ENCODE assay signal across 21 cellular contexts in genomic region chr16:69858196-69859104, GRCh38.
DNase-seq lines count a peak whose midpoint lies in the region; ATAC-seq and TF ChIP-seq lines count a peak whose summit lies in the region.
"Had no signal": no experiment of that assay in that cellular context is flagged by ENCODE, and none has a peak within 500 bp of the region (broad histone marks: within the 10 kb centered on the region; RNA-seq: fewer than 3 reads in every experiment).

No MANE protein-coding gene starts in this region.

- peaks cover 0 to 3% of the 10 kb centered on the region in 2 experiments; a peak in 2 of 3 replicates for H3K36me3 ChIP-seq in HEK293 (ENCODE audit: control insufficient read depth in 2 of 2, insufficient read depth in 1 of 2, low read length in 2 of 2)
- H3K36me3 ChIP-seq in colonic mucosa = no peaks in the 10 kb centered on the region
- H3K36me3 ChIP-seq in subcutaneous abdominal adipose tissue (ENCODE audit: control insufficient read depth in 5 of 5, insufficient read depth in 5 of 5, low read length in 5 of 5) = peaks cover 0 to 7% (median 4%) of the 10 kb centered on the region in 5 donors
- H3K36me3 ChIP-seq: breast epithelium, HAP-1, vagina, WERI-Rb-1 had no signal

- H3K27ac Mint-ChIP-seq in memory B cell = peak overlapping the region; percentile 31
- H3K27ac Mint-ChIP-seq: activated CD4-positive, alpha-beta memory T cell treated with anti-CD3 and anti-CD28 coated beads for 36 hours; activated naive CD8-positive, alpha-beta T cell treated with anti-CD3 and anti-CD28 coated beads, Interleukin-2, amount 10 ng/mL, durations not matched to agents 7 days and 5 days had no signal

- H3K4me1 Mint-ChIP-seq in memory B cell = peaks cover 1% of the 10 kb centered on the region

- no peak overlapping the region for H3K4me3 Mint-ChIP-seq in memory B cell
- H3K4me3 Mint-ChIP-seq: activated CD4-positive, alpha-beta memory T cell treated with anti-CD3 and anti-CD28 coated beads for 36 hours; activated naive CD8-positive, alpha-beta T cell treated with anti-CD3 and anti-CD28 coated beads, Interleukin-2, amount 10 ng/mL, durations not matched to agents 7 days and 5 days had no signal

- ATAC-seq in memory B cell (ENCODE audit: low read depth) = no peak
- no peak for ATAC-seq in HG03439 (IDR thresholded peaks at IDR 0.05; ENCODE audit: unreplicated experiment)
- no peak for ATAC-seq in GM21576 (IDR thresholded peaks at IDR 0.05; ENCODE audit: unreplicated experiment)
- ATAC-seq: stimulated activated naive CD8-positive, alpha-beta T cell treated with anti-CD3 and anti-CD28 coated beads, Interleukin-15, Interleukin-2, amounts not matched to agents 100 U/mL and 50 U/mL, for 24 hours had no signal

- H3K27me3 ChIP-seq in colonic mucosa (no peaks in the 10 kb centered on the region), subcutaneous abdominal adipose tissue (ENCODE audit: control insufficient read depth in 5 of 5, insufficient read depth in 4 of 5, low read length in 5 of 5) (no peaks in the 10 kb centered on the region)
- H3K27me3 ChIP-seq: breast epithelium, vagina had no signal

- H3K4me1 ChIP-seq in HEK293 (ENCODE audit: control insufficient read depth, insufficient read depth, low read length) = no peaks in the 10 kb centered on the region
- peaks cover 11% of the 10 kb centered on the region for H3K4me1 ChIP-seq in colonic mucosa
- H3K4me1 ChIP-seq in subcutaneous abdominal adipose tissue (ENCODE audit: control insufficient read depth in 5 of 5, insufficient read depth in 5 of 5, low read length in 5 of 5) = peaks cover 2 to 40% (median 35%) of the 10 kb centered on the region in 5 donors
- H3K4me1 ChIP-seq: breast epithelium had no signal

- peak overlapping the region in 1 of 2 donors; percentile 7 for H3K9ac ChIP-seq in colonic mucosa (ENCODE audit: low read depth in 2 of 2, low read length in 2 of 2)
- H3K9ac ChIP-seq in subcutaneous abdominal adipose tissue (ENCODE audit: low read length in 5 of 5) = peak overlapping the region in 2 of 5 donors; percentile 20 to 24
- H3K9ac ChIP-seq: KMS-11 had no signal

- H3K27me3 Mint-ChIP-seq in memory B cell = no peaks in the 10 kb centered on the region
- H3K27me3 Mint-ChIP-seq: activated CD4-positive, alpha-beta memory T cell treated with anti-CD3 and anti-CD28 coated beads for 36 hours; activated naive CD8-positive, alpha-beta T cell treated with anti-CD3 and anti-CD28 coated beads, Interleukin-2, amount 10 ng/mL, durations not matched to agents 7 days and 5 days had no signal

- H3K4me3 ChIP-seq in HEK293 (ENCODE audit: low read depth, low read length) (no peak overlapping the region), colonic mucosa (no peak overlapping the region), subcutaneous abdominal adipose tissue (ENCODE audit: low read depth in 1 of 5, low read length in 5 of 5) (no peak overlapping the region)
- H3K4me3 ChIP-seq: breast epithelium, HAP-1, vagina had no signal

- peaks cover 23% of the 10 kb centered on the region for H3K36me3 Mint-ChIP-seq in memory B cell

- TF ChIP-seq CTCF in HEK293 (tag by site-specific recombination; IDR thresholded peaks at IDR 0.05) (no peak), colonic mucosa (IDR thresholded peaks at IDR 0.05) (no peak)

- CTCF ChIA-PET in HEK293 (lab: Yijun Ruan, JAX) = interaction anchor here (0.6 to 0.9 kb wide), 4 partner anchors 26 to 95 kb away, joined by 3 to 4 read pairs (median 3); no protein-coding TSS in a partner anchor

- no peaks in the 10 kb centered on the region for H3K9me3 Mint-ChIP-seq in memory B cell
- H3K9me3 Mint-ChIP-seq: activated CD4-positive, alpha-beta memory T cell treated with anti-CD3 and anti-CD28 coated beads for 36 hours had no signal

- DNase-seq in colonic mucosa (peak; percentile 40), memory B cell (ENCODE audit: low spot score in 2 of 2) (no peak), MV-4-11 (lab: John Stamatoyannopoulos, UW) (no peak)
- DNase-seq: activated CD4-positive, alpha-beta memory T cell treated with anti-CD3 and anti-CD28 coated beads for 36 hours; activated naive CD8-positive, alpha-beta T cell treated with anti-CD3 and anti-CD28 coated beads, Interleukin-2, amount 10 ng/mL, durations not matched to agents 7 days and 5 days; AML-193; EL; NCI-H1092 treated with DMSO at 0.1 percent for 48 hours; NCI-H2081 treated with DMSO at 0.1 percent for 48 hours; NCI-H524 treated with DMSO at 0.1 percent for 48 hours; stimulated activated naive CD8-positive, alpha-beta T cell treated with anti-CD3 and anti-CD28 coated beads, Interleukin-15, Interleukin-2, amounts not matched to agents 100 U/mL and 50 U/mL, for 24 hours; T-helper 1 cell; WERI-Rb-1 had no signal

- intact Hi-C loops in colonic mucosa (cut with DNase I) = no loop called here

- H3K9me3 ChIP-seq in HEK293 (ENCODE audit: control insufficient read depth, insufficient read depth, low read depth, low read length) (no peaks in the 10 kb centered on the region), colonic mucosa (no peaks in the 10 kb centered on the region), subcutaneous abdominal adipose tissue (ENCODE audit: control insufficient read depth in 5 of 5, low read length in 5 of 5) (no peaks in the 10 kb centered on the region)
- H3K9me3 ChIP-seq: breast epithelium, HAP-1, vagina had no signal

- no peak overlapping the region for H3K27ac ChIP-seq in HEK293 (ENCODE audit: extremely low read depth, low read depth, low read length)
- H3K27ac ChIP-seq in colonic mucosa = peak overlapping the region; percentile 87
- H3K27ac ChIP-seq in subcutaneous abdominal adipose tissue (ENCODE audit: low read depth, low read length) = peak overlapping the region; percentile 38
- H3K27ac ChIP-seq: breast epithelium, KMS-11, vagina, WERI-Rb-1 had no signal

- POLR2A ChIA-PET in HEK293 (lab: Yijun Ruan, JAX) = no interaction called here

TF ChIP-seq in HEK293, 187 proteins besides CTCF, POLR2A, EP300 and RAD21:
- no peak for TF ChIP-seq ZNF585B (tag by site-specific recombination; IDR thresholded peaks at IDR 0.05)
- no peak for TF ChIP-seq ZNF114 (tag by site-specific recombination; IDR thresholded peaks at IDR 0.05)
- TF ChIP-seq ZNF354C (tag by site-specific recombination; IDR thresholded peaks at IDR 0.05; ENCODE audit: borderline replicate concordance, low read depth) = no peak
- no peak for TF ChIP-seq ZNF473 (tag by site-specific recombination; IDR thresholded peaks at IDR 0.05)
- TF ChIP-seq ZNF664 (tag by site-specific recombination; IDR thresholded peaks at IDR 0.05) = peak; percentile 59
- no peak for TF ChIP-seq TSHZ1 (tag by site-specific recombination; IDR thresholded peaks at IDR 0.05; ENCODE audit: borderline replicate concordance)
- TF ChIP-seq SCRT1 (tag by site-specific recombination; IDR thresholded peaks at IDR 0.05; ENCODE audit: borderline replicate concordance) = no peak
- TF ChIP-seq, protein P1, sequence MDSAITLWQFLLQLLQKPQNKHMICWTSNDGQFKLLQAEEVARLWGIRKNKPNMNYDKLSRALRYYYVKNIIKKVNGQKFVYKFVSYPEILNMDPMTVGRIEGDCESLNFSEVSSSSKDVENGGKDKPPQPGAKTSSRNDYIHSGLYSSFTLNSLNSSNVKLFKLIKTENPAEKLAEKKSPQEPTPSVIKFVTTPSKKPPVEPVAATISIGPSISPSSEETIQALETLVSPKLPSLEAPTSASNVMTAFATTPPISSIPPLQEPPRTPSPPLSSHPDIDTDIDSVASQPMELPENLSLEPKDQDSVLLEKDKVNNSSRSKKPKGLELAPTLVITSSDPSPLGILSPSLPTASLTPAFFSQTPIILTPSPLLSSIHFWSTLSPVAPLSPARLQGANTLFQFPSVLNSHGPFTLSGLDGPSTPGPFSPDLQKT (IDR thresholded peaks at IDR 0.05; ENCODE audit: borderline replicate concordance, low read depth, low read length) = no peak
TF ChIP-seq in HEK293: peak in this region for 1.
